In genomic region chr15:63083541-63083940, GRCh38 we compare ENCODE assay signal across 27 cellular contexts. TPM values are rescaled to one million over a fixed set of nuclear protein-coding genes. Genes with fewer than 3 reads are reported as not detected.
DNase-seq lines count a peak whose midpoint lies in the region; ATAC-seq, FAIRE-seq and TF ChIP-seq lines count a peak whose summit lies in the region.
"Had no signal": no experiment of that assay in that cellular context is flagged by ENCODE, and none has a peak within 500 bp of the region (broad histone marks: within the 10 kb centered on the region; RNA-seq: fewer than 3 reads in every experiment).

No MANE protein-coding gene starts in this region.

- intact Hi-C loops in HepG2 (cut with micrococcal nuclease; ENCODE audit: unreplicated experiment) (no loop called here), right lobe of liver (cut with DNase I) (loop anchor here in 1 of 2 donors (10.0 kb wide), 1 partner anchor 239 kb away; no protein-coding TSS in a partner anchor), esophagus muscularis mucosa (cut with DNase I) (no loop called here)

- in situ Hi-C loops in HepG2 (cut with HindIII; ENCODE audit: extremely low pct_ligation_motif_present, low pct_unique_long_range_greater_than_20kb): no loop called here
- in situ Hi-C loops in GM13977 (cut with MboI; ENCODE audit: low pct_unique_long_range_greater_than_20kb, low sequenced_read_pairs, unreplicated experiment): no loop called here

- H3K79me2 ChIP-seq in HepG2 (ENCODE audit: insufficient read depth, low read length): no peaks in the 10 kb centered on the region

- CTCF ChIA-PET in HepG2 (lab: Yijun Ruan, JAX; ENCODE audit: low intra/inter-chr PET ratio, low total read pairs): no interaction called here

- no peak for DNase-seq in HepG2 (ENCODE audit: low spot score)
- DNase-seq in right lobe of liver: no peak
- DNase-seq in esophagus muscularis mucosa (ENCODE audit: extremely low spot score): no peak
- DNase-seq in NCI-H2081 treated with DMSO at 0.1 percent for 48 hours (lab: John Stamatoyannopoulos, UW): no peak
- no peak for DNase-seq in GM13977 (ENCODE audit: low spot score)
- no peak for DNase-seq in NCI-H510A treated with DMSO at 0.1 percent for 48 hours (lab: John Stamatoyannopoulos, UW)
- DNase-seq: activated CD4-positive, alpha-beta T cell treated with anti-CD3 and anti-CD28 coated beads, Interleukin-2, amount 50 U/mL, for 1 hour; activated gamma-delta T cell treated with Interleukin-2 at 50 U/mL for 16 hours; activated naive CD8-positive, alpha-beta T cell treated with anti-CD3 and anti-CD28 coated beads, Interleukin-2, amount 50 U/mL, for 24 hours; activated T-cell treated with anti-CD3 and anti-CD28 coated beads, Interleukin-2, amount 50 U/mL, for 4 hours; DMS53; gastrocnemius medialis; hypothalamus; Karpas-422; lower lobe of right lung; NCI-H146; NCI-H510A; nephron progenitor cell; pancreas; PC-3; stimulated activated naive CD4-positive, alpha-beta T cell treated with Interleukin-2 at 50 U/mL for 16 hours had no signal

- no TSS peak for BruUV-seq in HepG2 (replicated peaks; lab: Mats Ljungman, UMichigan)

- TF ChIP-seq POLR2A in HepG2 (IDR thresholded peaks at IDR 0.05; ENCODE audit: insufficient read depth in 1 of 2, low read depth in 2 of 2, low read length in 2 of 2) (no peak), right lobe of liver (IDR thresholded peaks at IDR 0.05) (no peak), esophagus muscularis mucosa (IDR thresholded peaks at IDR 0.05; ENCODE audit: low read depth) (no peak)

- peak overlapping the region; percentile 46; the same call in 1 of the 2 replicates for H3K4me2 ChIP-seq in HepG2 (ENCODE audit: low read depth, low read length)

- H3K27ac ChIP-seq in HepG2 (ENCODE audit: extremely low read length, insufficient read depth, low read length): no peak overlapping the region
- H3K27ac ChIP-seq in right lobe of liver: no peak overlapping the region
- H3K27ac ChIP-seq in esophagus muscularis mucosa (replicated peaks in 1 of 4): peak overlapping the region; percentile 42 to 73 (median 60)
- H3K27ac ChIP-seq in muscle layer of colon (ENCODE audit: low read depth, low read length): peak overlapping the region; percentile 62
- H3K27ac ChIP-seq: gastrocnemius medialis, lower lobe of right lung, pancreas, thoracic aorta had no signal

- no peak for TF ChIP-seq EP300 in HepG2 (IDR thresholded peaks at IDR 0.05; ENCODE audit: low read depth in 2 of 2, low read length in 2 of 2)
- TF ChIP-seq EP300 in HepG2 (CRISPR knock-in tag; IDR thresholded peaks at IDR 0.05; ENCODE audit: borderline replicate concordance): no peak
- TF ChIP-seq EP300 in esophagus muscularis mucosa (IDR thresholded peaks at IDR 0.05): no peak

- H3K9ac ChIP-seq in HepG2 (ENCODE audit: insufficient read depth, low read depth, low read length): 0 out of 2 replicates have a peak overlapping the region, but pooled peaks have one; percentile 53
- peak overlapping the region; percentile 24 for H3K9ac ChIP-seq in muscle layer of colon (ENCODE audit: low read length)

- TF ChIP-seq RAD21 in HepG2 (CRISPR knock-in tag; IDR thresholded peaks at IDR 0.05): no peak

- FAIRE-seq in HepG2 (lab: Jason Lieb, UNC): no peak
- FAIRE-seq: endometrium, G401.6, pancreas had no signal

- no peaks in the 10 kb centered on the region for H3K9me3 ChIP-seq in HepG2 (ENCODE audit: low read length)
- H3K9me3 ChIP-seq in right lobe of liver: no peaks in the 10 kb centered on the region
- H3K9me3 ChIP-seq in esophagus muscularis mucosa: no peaks in the 10 kb centered on the region
- H3K9me3 ChIP-seq in muscle layer of colon (ENCODE audit: low read length): no peaks in the 10 kb centered on the region
- H3K9me3 ChIP-seq: gastrocnemius medialis, lower lobe of right lung, pancreas, thoracic aorta had no signal

- H4K20me1 ChIP-seq in HepG2 (ENCODE audit: insufficient read depth, low read length): no peaks in the 10 kb centered on the region

- no peaks in the 10 kb centered on the region for H3K27me3 ChIP-seq in HepG2 (ENCODE audit: control insufficient read depth in 1 of 2, insufficient read depth in 2 of 2, low read length in 2 of 2)
- no peaks in the 10 kb centered on the region for H3K27me3 ChIP-seq in right lobe of liver
- H3K27me3 ChIP-seq in esophagus muscularis mucosa: no peaks in the 10 kb centered on the region
- no peaks in the 10 kb centered on the region for H3K27me3 ChIP-seq in muscle layer of colon (ENCODE audit: control insufficient read depth in 1 of 2, insufficient read depth in 2 of 2, low read length in 2 of 2)
- H3K27me3 ChIP-seq: gastrocnemius medialis, pancreas had no signal

- H3K36me3 ChIP-seq in HepG2 (replicated peaks in 1 of 2; ENCODE audit: control insufficient read depth in 1 of 2, insufficient read depth in 2 of 2, low read length in 2 of 2): no peaks in the 10 kb centered on the region
- no peaks in the 10 kb centered on the region for H3K36me3 ChIP-seq in right lobe of liver
- no peaks in the 10 kb centered on the region for H3K36me3 ChIP-seq in esophagus muscularis mucosa
- H3K36me3 ChIP-seq in muscle layer of colon (ENCODE audit: insufficient read depth, low read length): no peaks in the 10 kb centered on the region
- H3K36me3 ChIP-seq: gastrocnemius medialis, lower lobe of right lung, pancreas, thoracic aorta had no signal

- peak overlapping the region; percentile 68 for H2AFZ ChIP-seq in HepG2 (ENCODE audit: low read length)

- H3K4me3 ChIP-seq in HepG2 (replicated peaks in 1 of 3; ENCODE audit: insufficient read depth in 1 of 3, low read depth in 2 of 3, low read length in 3 of 3): no peak overlapping the region
- H3K4me3 ChIP-seq in right lobe of liver: no peak overlapping the region
- no peak overlapping the region for H3K4me3 ChIP-seq in esophagus muscularis mucosa
- peak overlapping the region in 1 of 2 donors; percentile 35 for H3K4me3 ChIP-seq in muscle layer of colon (ENCODE audit: low read depth in 1 of 2, low read length in 2 of 2)
- H3K4me3 ChIP-seq: gastrocnemius medialis, lower lobe of right lung, pancreas, thoracic aorta had no signal

- 86% methylated on average over 11 of the region's 11 CpGs for WGBS in HepG2 (ENCODE audit: low lambda C conversion rate)
- WGBS in right lobe of liver (ENCODE audit: insufficient coverage, low coverage, low lambda C conversion rate, missing lambda C conversion rate): 89% methylated on average over 4 of the region's 11 CpGs
- 75% methylated on average over 11 of the region's 11 CpGs for WGBS in esophagus muscularis mucosa

- POLR2A ChIA-PET in HepG2 (lab: Yijun Ruan, JAX): interaction anchor here (1.4 to 4.9 kb wide), 3 partner anchors 10 to 35 kb away, joined by 5 to 32 read pairs (median 9); no protein-coding TSS in a partner anchor

- ATAC-seq in HepG2: no peak
- ATAC-seq in right lobe of liver: no peak
- ATAC-seq in GM19455 (IDR thresholded peaks at IDR 0.05; ENCODE audit: unreplicated experiment): no peak
- ATAC-seq: activated naive CD8-positive, alpha-beta T cell treated with anti-CD3 and anti-CD28 coated beads, Interleukin-2, amount 50 U/mL, for 24 hours; activated T-cell treated with anti-CD3 and anti-CD28 coated beads, Interleukin-2, amount 50 U/mL, for 4 hours; gastrocnemius medialis; lower lobe of right lung; pancreas; PC-3; sciatic nerve had no signal

- H3K4me1 ChIP-seq in HepG2 (ENCODE audit: insufficient read depth, low read length): peaks cover 88% of the 10 kb centered on the region
- peaks cover 0 to 14% (median 0%) of the 10 kb centered on the region in 4 donors for H3K4me1 ChIP-seq in right lobe of liver
- H3K4me1 ChIP-seq in esophagus muscularis mucosa: peaks cover 25 to 66% (median 61%) of the 10 kb centered on the region in 4 donors
- peaks cover 29% of the 10 kb centered on the region for H3K4me1 ChIP-seq in muscle layer of colon (ENCODE audit: insufficient read depth, low read length)
- H3K4me1 ChIP-seq: pancreas had no signal

- TF ChIP-seq CTCF in HepG2 (CRISPR knock-in tag; IDR thresholded peaks at IDR 0.05) (no peak), right lobe of liver (IDR thresholded peaks at IDR 0.05) (no peak), esophagus muscularis mucosa (IDR thresholded peaks at IDR 0.05) (no peak), GM13977 (IDR thresholded peaks at IDR 0.05; ENCODE audit: extremely low read depth, insufficient read depth, missing control alignments) (no peak)

RNA-seq across cellular contexts. Expression of gene LACTB, which starts 38.1 kb away (rescaled TPM):
- 23.0 and 31.0 TPM in 2 replicates for total RNA-seq in HepG2 (2016; rRNA removed; fragmentation: Illumina TruSeq; extraction: Trizol)
- total RNA-seq in HepG2 (2016; cell fraction: cytosol; rRNA removed; fragmentation: Illumina TruSeq; extraction: Trizol; ENCODE audit: low read depth): 2.6 and 4.7 TPM in 2 replicates
- 20.3 and 27.6 TPM in 2 replicates for total RNA-seq in HepG2 (2016; cell fraction: insoluble cytoplasmic fraction; rRNA removed; fragmentation: Illumina TruSeq; extraction: Trizol)
- total RNA-seq in HepG2 (2016; cell fraction: membrane; rRNA removed; fragmentation: Illumina TruSeq; extraction: Trizol): 6.4 and 8.7 TPM in 2 replicates
- total RNA-seq in HepG2 (2016; cell fraction: nucleus; rRNA removed; fragmentation: Illumina TruSeq; extraction: Trizol): 10.8 and 14.7 TPM in 2 replicates
- 12.2 and 14.8 TPM in 2 replicates for polyA plus RNA-seq in HepG2 (2011; rRNA removed)
- 7.4 and 10.0 TPM in 2 replicates for polyA plus RNA-seq in HepG2 (2011; cell fraction: cytosol; rRNA removed)
- 4.0 and 4.7 TPM in 2 replicates for polyA plus RNA-seq in HepG2 (2011; cell fraction: nucleus; rRNA removed)
- polyA plus RNA-seq in HepG2 (2012): 18.6 and 25.3 TPM in 2 replicates
- 2.1 and 2.8 TPM in 2 replicates for polyA plus RNA-seq in HepG2 (2016; cell fraction: cytosol; fragmentation: Illumina TruSeq; extraction: Trizol; ENCODE audit: low read depth)
- polyA plus RNA-seq in HepG2 (2016; cell fraction: insoluble cytoplasmic fraction; fragmentation: Illumina TruSeq; extraction: Trizol; ENCODE audit: low read depth): 27.4 and 33.8 TPM in 2 replicates
- polyA plus RNA-seq in HepG2 (2016; cell fraction: membrane; fragmentation: Illumina TruSeq; extraction: Trizol; ENCODE audit: low read depth): 4.7 and 5.9 TPM in 2 replicates
- polyA plus RNA-seq in HepG2 (2016; cell fraction: nucleus; fragmentation: Illumina TruSeq; extraction: Trizol; ENCODE audit: insufficient read depth, low read depth): 13.9 and 15.3 TPM in 2 replicates
- 2.3 and 2.8 TPM in 2 replicates for polyA minus RNA-seq in HepG2 (2011; rRNA and poly(A)+ RNA removed; ENCODE audit: low replicate concordance)
- polyA minus RNA-seq in HepG2 (2011; cell fraction: cytosol; rRNA and poly(A)+ RNA removed): 8.0 and 8.3 TPM in 2 replicates
- 10.9 and 15.3 TPM in 2 replicates for polyA minus RNA-seq in HepG2 (2011; cell fraction: nucleus; rRNA and poly(A)+ RNA removed)
- total RNA-seq in right lobe of liver: 10 to 100 TPM; 16.4 to 34.8 (median 21.5) TPM
- 10 to 100 TPM; 15.4 to 22.8 (median 18.7) TPM for total RNA-seq in esophagus muscularis mucosa

RNA-seq across cellular contexts. Expression of gene TPM1, which starts 41.0 kb away (rescaled TPM):
- total RNA-seq in HepG2 (2016; rRNA removed; fragmentation: Illumina TruSeq; extraction: Trizol): 98.9 and 113 TPM in 2 replicates
- total RNA-seq in HepG2 (2016; cell fraction: cytosol; rRNA removed; fragmentation: Illumina TruSeq; extraction: Trizol; ENCODE audit: low read depth): 49.9 and 54.7 TPM in 2 replicates
- total RNA-seq in HepG2 (2016; cell fraction: insoluble cytoplasmic fraction; rRNA removed; fragmentation: Illumina TruSeq; extraction: Trizol): 98.4 and 114 TPM in 2 replicates
- 81.1 and 86.7 TPM in 2 replicates for total RNA-seq in HepG2 (2016; cell fraction: membrane; rRNA removed; fragmentation: Illumina TruSeq; extraction: Trizol)
- 75.6 and 78.8 TPM in 2 replicates for total RNA-seq in HepG2 (2016; cell fraction: nucleus; rRNA removed; fragmentation: Illumina TruSeq; extraction: Trizol)
- 92.4 and 109 TPM in 2 replicates for polyA plus RNA-seq in HepG2 (2011; rRNA removed)
- 45.6 and 56.5 TPM in 2 replicates for polyA plus RNA-seq in HepG2 (2011; cell fraction: cytosol; rRNA removed)
- polyA plus RNA-seq in HepG2 (2011; cell fraction: nucleus; rRNA removed): 245 and 247 TPM in 2 replicates
- polyA plus RNA-seq in HepG2 (2012): 72.3 and 73.8 TPM in 2 replicates
- polyA plus RNA-seq in HepG2 (2016; cell fraction: cytosol; fragmentation: Illumina TruSeq; extraction: Trizol; ENCODE audit: low read depth): 39.7 and 50.0 TPM in 2 replicates
- 112 and 120 TPM in 2 replicates for polyA plus RNA-seq in HepG2 (2016; cell fraction: insoluble cytoplasmic fraction; fragmentation: Illumina TruSeq; extraction: Trizol; ENCODE audit: low read depth)
- 59.4 and 60.5 TPM in 2 replicates for polyA plus RNA-seq in HepG2 (2016; cell fraction: membrane; fragmentation: Illumina TruSeq; extraction: Trizol; ENCODE audit: low read depth)
- polyA plus RNA-seq in HepG2 (2016; cell fraction: nucleus; fragmentation: Illumina TruSeq; extraction: Trizol; ENCODE audit: insufficient read depth, low read depth): 97.1 and 98.9 TPM in 2 replicates
- polyA minus RNA-seq in HepG2 (2011; rRNA and poly(A)+ RNA removed; ENCODE audit: low replicate concordance): 56.1 and 110 TPM in 2 replicates
- 22.5 and 29.1 TPM in 2 replicates for polyA minus RNA-seq in HepG2 (2011; cell fraction: cytosol; rRNA and poly(A)+ RNA removed)
- polyA minus RNA-seq in HepG2 (2011; cell fraction: nucleus; rRNA and poly(A)+ RNA removed): 274 and 286 TPM in 2 replicates
- total RNA-seq in right lobe of liver: 100 to 1,000 TPM in 3 of 6 experiments, 10 to 100 TPM in 3; 44.3 to 180 (median 91.6) TPM
- total RNA-seq in esophagus muscularis mucosa: 1,000 to 10,000 TPM; 5,599 to 7,718 (median 6,496) TPM

Comparison
In these comparisons a context has a peak if more than half of its experiments do, and no peak if none do; other contexts are left out.
1. H3K27ac ChIP-seq: peak in esophagus muscularis mucosa (4 of 4) and muscle layer of colon (single experiment); none in HepG2 (single experiment) and right lobe of liver (0 of 3).
2. RNA of gene TPM1, which starts 41.0 kb away (total RNA-seq): 5,599 to 7,718 TPM in esophagus muscularis mucosa; 44.3 to 180 TPM in right lobe of liver and 49.9 to 114 TPM in HepG2; every median in the first group is over 10 times any median in the second.